In the genomic region with DNA sequence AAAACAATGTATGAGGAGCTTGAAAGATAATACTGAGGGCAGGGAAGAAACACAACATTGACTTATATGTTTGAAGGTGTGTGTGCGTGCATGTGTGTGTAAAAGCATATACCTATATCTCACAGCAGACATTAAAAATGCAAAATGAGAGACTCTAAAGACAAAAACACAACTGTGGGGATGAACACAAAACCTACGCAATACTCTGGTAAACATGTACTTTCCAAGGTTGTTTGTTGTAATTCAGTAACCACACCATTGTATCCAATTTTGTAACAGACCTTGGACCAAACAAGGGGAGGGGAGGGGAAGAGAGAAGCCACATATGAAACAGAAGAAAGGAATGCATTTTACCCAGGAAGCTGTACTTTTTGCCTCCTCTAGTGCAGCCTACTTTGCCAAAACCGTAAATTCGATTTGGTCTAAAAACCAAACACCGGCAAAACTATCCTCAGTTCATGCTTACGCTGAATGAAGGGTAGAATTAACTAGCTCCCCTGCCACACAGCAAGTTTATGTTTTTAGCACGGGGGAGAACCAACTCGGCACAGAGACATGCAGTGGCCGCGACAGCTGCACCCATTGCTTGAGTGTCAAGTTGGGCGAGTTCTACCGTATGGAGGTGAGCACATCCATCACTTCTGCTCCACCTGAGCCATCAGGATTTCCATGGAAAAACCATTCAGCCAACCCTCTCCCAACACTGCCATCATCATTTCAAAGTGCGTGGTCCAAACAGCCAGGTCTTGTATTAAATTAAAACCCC, we compare ENCODE assay signal across 1 cellular context.
TF ChIP-seq lines count a peak whose summit lies in the region.

No MANE protein-coding gene starts in this region.

TF ChIP-seq in HepG2, 621 proteins besides CTCF, POLR2A, EP300 and RAD21 (continued from another document and continues in another):
- TF ChIP-seq, protein P1, sequence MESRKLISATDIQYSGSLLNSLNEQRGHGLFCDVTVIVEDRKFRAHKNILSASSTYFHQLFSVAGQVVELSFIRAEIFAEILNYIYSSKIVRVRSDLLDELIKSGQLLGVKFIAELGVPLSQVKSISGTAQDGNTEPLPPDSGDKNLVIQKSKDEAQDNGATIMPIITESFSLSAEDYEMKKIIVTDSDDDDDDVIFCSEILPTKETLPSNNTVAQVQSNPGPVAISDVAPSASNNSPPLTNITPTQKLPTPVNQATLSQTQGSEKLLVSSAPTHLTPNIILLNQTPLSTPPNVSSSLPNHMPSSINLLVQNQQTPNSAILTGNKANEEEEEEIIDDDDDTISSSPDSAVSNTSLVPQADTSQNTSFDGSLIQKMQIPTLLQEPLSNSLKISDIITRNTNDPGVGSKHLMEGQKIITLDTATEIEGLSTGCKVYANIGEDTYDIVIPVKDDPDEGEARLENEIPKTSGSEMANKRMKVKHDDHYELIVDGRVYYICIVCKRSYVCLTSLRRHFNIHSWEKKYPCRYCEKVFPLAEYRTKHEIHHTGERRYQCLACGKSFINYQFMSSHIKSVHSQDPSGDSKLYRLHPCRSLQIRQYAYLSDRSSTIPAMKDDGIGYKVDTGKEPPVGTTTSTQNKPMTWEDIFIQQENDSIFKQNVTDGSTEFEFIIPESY (CRISPR knock-in tag; IDR thresholded peaks at IDR 0.05): peak; percentile 77
- TF ChIP-seq ESRRA (CRISPR knock-in tag; IDR thresholded peaks at IDR 0.05; ENCODE audit: low read depth) (0 out of 2 replicates have a peak, but pooled peaks have one; percentile 27), ZSCAN22 (CRISPR knock-in tag; IDR thresholded peaks at IDR 0.05) (no peak), GPN1 (CRISPR knock-in tag; IDR thresholded peaks at IDR 0.05; ENCODE audit: borderline replicate concordance) (0 out of 2 replicates have a peak, but pooled peaks have one; percentile 35), SUZ12 (IDR thresholded peaks at IDR 0.05; ENCODE audit: low read depth, low read length) (no peak), ZFX (CRISPR knock-in tag; IDR thresholded peaks at IDR 0.05; ENCODE audit: low read depth) (no peak), ZBTB20 (CRISPR knock-in tag; IDR thresholded peaks at IDR 0.05; ENCODE audit: borderline replicate concordance, low read depth) (peak; percentile 53; the same call in 1 of the 2 replicates), SP4 (CRISPR knock-in tag; IDR thresholded peaks at IDR 0.05) (peak; percentile 1; the same call in 1 of the 2 replicates), FLYWCH1 (CRISPR knock-in tag; IDR thresholded peaks at IDR 0.05) (no peak), FOSL2 (CRISPR knock-in tag; IDR thresholded peaks at IDR 0.05) (peak; percentile 93), ZNF772 (CRISPR knock-in tag; IDR thresholded peaks at IDR 0.05) (0 out of 2 replicates have a peak, but pooled peaks have one; percentile 59), ZNF605 (CRISPR knock-in tag; IDR thresholded peaks at IDR 0.05) (no peak), ZMYM4 (CRISPR knock-in tag; IDR thresholded peaks at IDR 0.05) (peak; percentile 51), NAIF1 (CRISPR knock-in tag; IDR thresholded peaks at IDR 0.05; ENCODE audit: borderline replicate concordance) (0 out of 2 replicates have a peak, but pooled peaks have one; percentile 24), NONO (IDR thresholded peaks at IDR 0.05) (no peak), NONO (CRISPR knock-in tag; conservative IDR thresholded peaks at IDR 0.05) (peak; percentile 68), U2AF2 (IDR thresholded peaks at IDR 0.05; ENCODE audit: low read depth, low read length) (no peak), ZKSCAN1 (IDR thresholded peaks at IDR 0.05; ENCODE audit: low read length) (peak; percentile 47; the same call in 1 of the 2 replicates), MED13 (CRISPR knock-in tag; IDR thresholded peaks at IDR 0.05) (0 out of 2 replicates have a peak, but pooled peaks have one; percentile 16), NCOR1 (IDR thresholded peaks at IDR 0.05; ENCODE audit: borderline replicate concordance, low read length) (peak; percentile 83; the same call in 1 of the 2 replicates), GATAD1 (CRISPR knock-in tag; IDR thresholded peaks at IDR 0.05) (peak; percentile 48), PPARG (CRISPR knock-in tag; conservative IDR thresholded peaks at IDR 0.05) (peak; percentile 31; the same call in 1 of the 2 replicates), PAWR (CRISPR knock-in tag; IDR thresholded peaks at IDR 0.05; ENCODE audit: borderline replicate concordance) (no peak), ZBTB38 (CRISPR knock-in tag; IDR thresholded peaks at IDR 0.05) (peak; percentile 88; the same call in 1 of the 2 replicates), NKX3-1 (CRISPR knock-in tag; IDR thresholded peaks at IDR 0.05) (no peak), CREM (IDR thresholded peaks at IDR 0.05) (peak; percentile 80), CREM (CRISPR knock-in tag; IDR thresholded peaks at IDR 0.05) (no peak), CCDC6 (CRISPR knock-in tag; IDR thresholded peaks at IDR 0.05) (peak; percentile 80; the same call in 1 of the 2 replicates), KLF11 (CRISPR knock-in tag; IDR thresholded peaks at IDR 0.05) (no peak), SRSF9 (IDR thresholded peaks at IDR 0.05; ENCODE audit: borderline replicate concordance, insufficient read depth, low read depth, low read length, poor library complexity, severe bottlenecking) (no peak), MXI1 (IDR thresholded peaks at IDR 0.05; ENCODE audit: borderline replicate concordance, low read depth, low read length) (no peak; the same call in 2 of the 3 replicates), ZNF264 (CRISPR knock-in tag; IDR thresholded peaks at IDR 0.05) (no peak)
- TF ChIP-seq, protein P2, sequence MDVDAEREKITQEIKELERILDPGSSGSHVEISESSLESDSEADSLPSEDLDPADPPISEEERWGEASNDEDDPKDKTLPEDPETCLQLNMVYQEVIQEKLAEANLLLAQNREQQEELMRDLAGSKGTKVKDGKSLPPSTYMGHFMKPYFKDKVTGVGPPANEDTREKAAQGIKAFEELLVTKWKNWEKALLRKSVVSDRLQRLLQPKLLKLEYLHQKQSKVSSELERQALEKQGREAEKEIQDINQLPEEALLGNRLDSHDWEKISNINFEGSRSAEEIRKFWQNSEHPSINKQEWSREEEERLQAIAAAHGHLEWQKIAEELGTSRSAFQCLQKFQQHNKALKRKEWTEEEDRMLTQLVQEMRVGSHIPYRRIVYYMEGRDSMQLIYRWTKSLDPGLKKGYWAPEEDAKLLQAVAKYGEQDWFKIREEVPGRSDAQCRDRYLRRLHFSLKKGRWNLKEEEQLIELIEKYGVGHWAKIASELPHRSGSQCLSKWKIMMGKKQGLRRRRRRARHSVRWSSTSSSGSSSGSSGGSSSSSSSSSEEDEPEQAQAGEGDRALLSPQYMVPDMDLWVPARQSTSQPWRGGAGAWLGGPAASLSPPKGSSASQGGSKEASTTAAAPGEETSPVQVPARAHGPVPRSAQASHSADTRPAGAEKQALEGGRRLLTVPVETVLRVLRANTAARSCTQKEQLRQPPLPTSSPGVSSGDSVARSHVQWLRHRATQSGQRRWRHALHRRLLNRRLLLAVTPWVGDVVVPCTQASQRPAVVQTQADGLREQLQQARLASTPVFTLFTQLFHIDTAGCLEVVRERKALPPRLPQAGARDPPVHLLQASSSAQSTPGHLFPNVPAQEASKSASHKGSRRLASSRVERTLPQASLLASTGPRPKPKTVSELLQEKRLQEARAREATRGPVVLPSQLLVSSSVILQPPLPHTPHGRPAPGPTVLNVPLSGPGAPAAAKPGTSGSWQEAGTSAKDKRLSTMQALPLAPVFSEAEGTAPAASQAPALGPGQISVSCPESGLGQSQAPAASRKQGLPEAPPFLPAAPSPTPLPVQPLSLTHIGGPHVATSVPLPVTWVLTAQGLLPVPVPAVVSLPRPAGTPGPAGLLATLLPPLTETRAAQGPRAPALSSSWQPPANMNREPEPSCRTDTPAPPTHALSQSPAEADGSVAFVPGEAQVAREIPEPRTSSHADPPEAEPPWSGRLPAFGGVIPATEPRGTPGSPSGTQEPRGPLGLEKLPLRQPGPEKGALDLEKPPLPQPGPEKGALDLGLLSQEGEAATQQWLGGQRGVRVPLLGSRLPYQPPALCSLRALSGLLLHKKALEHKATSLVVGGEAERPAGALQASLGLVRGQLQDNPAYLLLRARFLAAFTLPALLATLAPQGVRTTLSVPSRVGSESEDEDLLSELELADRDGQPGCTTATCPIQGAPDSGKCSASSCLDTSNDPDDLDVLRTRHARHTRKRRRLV (CRISPR knock-in tag; IDR thresholded peaks at IDR 0.05): no peak
- TF ChIP-seq, protein P3, sequence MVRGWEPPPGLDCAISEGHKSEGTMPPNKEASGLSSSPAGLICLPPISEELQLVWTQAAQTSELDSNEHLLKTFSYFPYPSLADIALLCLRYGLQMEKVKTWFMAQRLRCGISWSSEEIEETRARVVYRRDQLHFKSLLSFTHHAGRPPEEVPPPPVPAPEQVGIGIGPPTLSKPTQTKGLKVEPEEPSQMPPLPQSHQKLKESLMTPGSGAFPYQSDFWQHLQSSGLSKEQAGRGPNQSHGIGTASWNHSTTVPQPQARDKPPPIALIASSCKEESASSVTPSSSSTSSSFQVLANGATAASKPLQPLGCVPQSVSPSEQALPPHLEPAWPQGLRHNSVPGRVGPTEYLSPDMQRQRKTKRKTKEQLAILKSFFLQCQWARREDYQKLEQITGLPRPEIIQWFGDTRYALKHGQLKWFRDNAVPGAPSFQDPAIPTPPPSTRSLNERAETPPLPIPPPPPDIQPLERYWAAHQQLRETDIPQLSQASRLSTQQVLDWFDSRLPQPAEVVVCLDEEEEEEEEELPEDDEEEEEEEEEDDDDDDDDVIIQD (CRISPR knock-in tag; IDR thresholded peaks at IDR 0.05; ENCODE audit: low read depth): peak; percentile 93
- TF ChIP-seq, protein P4, sequence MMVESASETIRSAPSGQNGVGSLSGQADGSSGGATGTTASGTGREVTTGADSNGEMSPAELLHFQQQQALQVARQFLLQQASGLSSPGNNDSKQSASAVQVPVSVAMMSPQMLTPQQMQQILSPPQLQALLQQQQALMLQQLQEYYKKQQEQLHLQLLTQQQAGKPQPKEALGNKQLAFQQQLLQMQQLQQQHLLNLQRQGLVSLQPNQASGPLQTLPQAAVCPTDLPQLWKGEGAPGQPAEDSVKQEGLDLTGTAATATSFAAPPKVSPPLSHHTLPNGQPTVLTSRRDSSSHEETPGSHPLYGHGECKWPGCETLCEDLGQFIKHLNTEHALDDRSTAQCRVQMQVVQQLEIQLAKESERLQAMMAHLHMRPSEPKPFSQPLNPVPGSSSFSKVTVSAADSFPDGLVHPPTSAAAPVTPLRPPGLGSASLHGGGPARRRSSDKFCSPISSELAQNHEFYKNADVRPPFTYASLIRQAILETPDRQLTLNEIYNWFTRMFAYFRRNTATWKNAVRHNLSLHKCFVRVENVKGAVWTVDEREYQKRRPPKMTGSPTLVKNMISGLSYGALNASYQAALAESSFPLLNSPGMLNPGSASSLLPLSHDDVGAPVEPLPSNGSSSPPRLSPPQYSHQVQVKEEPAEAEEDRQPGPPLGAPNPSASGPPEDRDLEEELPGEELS (CRISPR knock-in tag; IDR thresholded peaks at IDR 0.05): peak; percentile 98
- TF ChIP-seq, protein P5, sequence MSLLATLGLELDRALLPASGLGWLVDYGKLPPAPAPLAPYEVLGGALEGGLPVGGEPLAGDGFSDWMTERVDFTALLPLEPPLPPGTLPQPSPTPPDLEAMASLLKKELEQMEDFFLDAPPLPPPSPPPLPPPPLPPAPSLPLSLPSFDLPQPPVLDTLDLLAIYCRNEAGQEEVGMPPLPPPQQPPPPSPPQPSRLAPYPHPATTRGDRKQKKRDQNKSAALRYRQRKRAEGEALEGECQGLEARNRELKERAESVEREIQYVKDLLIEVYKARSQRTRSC (CRISPR knock-in tag; IDR thresholded peaks at IDR 0.05; ENCODE audit: low read depth): no peak
- TF ChIP-seq, protein P6, sequence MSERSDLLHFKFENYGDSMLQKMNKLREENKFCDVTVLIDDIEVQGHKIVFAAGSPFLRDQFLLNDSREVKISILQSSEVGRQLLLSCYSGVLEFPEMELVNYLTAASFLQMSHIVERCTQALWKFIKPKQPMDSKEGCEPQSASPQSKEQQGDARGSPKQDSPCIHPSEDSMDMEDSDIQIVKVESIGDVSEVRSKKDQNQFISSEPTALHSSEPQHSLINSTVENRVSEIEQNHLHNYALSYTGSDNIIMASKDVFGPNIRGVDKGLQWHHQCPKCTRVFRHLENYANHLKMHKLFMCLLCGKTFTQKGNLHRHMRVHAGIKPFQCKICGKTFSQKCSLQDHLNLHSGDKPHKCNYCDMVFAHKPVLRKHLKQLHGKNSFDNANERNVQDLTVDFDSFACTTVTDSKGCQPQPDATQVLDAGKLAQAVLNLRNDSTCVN (CRISPR knock-in tag; IDR thresholded peaks at IDR 0.05; ENCODE audit: borderline replicate concordance): 0 out of 2 replicates have a peak, but pooled peaks have one; percentile 47
- TF ChIP-seq, protein P7, sequence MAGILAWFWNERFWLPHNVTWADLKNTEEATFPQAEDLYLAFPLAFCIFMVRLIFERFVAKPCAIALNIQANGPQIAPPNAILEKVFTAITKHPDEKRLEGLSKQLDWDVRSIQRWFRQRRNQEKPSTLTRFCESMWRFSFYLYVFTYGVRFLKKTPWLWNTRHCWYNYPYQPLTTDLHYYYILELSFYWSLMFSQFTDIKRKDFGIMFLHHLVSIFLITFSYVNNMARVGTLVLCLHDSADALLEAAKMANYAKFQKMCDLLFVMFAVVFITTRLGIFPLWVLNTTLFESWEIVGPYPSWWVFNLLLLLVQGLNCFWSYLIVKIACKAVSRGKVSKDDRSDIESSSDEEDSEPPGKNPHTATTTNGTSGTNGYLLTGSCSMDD (CRISPR knock-in tag; IDR thresholded peaks at IDR 0.05): no peak
- TF ChIP-seq, protein P8, sequence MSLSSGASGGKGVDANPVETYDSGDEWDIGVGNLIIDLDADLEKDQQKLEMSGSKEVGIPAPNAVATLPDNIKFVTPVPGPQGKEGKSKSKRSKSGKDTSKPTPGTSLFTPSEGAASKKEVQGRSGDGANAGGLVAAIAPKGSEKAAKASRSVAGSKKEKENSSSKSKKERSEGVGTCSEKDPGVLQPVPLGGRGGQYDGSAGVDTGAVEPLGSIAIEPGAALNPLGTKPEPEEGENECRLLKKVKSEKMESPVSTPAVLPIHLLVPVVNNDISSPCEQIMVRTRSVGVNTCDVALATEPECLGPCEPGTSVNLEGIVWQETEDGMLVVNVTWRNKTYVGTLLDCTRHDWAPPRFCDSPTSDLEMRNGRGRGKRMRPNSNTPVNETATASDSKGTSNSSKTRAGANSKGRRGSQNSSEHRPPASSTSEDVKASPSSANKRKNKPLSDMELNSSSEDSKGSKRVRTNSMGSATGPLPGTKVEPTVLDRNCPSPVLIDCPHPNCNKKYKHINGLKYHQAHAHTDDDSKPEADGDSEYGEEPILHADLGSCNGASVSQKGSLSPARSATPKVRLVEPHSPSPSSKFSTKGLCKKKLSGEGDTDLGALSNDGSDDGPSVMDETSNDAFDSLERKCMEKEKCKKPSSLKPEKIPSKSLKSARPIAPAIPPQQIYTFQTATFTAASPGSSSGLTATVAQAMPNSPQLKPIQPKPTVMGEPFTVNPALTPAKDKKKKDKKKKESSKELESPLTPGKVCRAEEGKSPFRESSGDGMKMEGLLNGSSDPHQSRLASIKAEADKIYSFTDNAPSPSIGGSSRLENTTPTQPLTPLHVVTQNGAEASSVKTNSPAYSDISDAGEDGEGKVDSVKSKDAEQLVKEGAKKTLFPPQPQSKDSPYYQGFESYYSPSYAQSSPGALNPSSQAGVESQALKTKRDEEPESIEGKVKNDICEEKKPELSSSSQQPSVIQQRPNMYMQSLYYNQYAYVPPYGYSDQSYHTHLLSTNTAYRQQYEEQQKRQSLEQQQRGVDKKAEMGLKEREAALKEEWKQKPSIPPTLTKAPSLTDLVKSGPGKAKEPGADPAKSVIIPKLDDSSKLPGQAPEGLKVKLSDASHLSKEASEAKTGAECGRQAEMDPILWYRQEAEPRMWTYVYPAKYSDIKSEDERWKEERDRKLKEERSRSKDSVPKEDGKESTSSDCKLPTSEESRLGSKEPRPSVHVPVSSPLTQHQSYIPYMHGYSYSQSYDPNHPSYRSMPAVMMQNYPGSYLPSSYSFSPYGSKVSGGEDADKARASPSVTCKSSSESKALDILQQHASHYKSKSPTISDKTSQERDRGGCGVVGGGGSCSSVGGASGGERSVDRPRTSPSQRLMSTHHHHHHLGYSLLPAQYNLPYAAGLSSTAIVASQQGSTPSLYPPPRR (CRISPR knock-in tag; IDR thresholded peaks at IDR 0.05; ENCODE audit: borderline replicate concordance): peak; percentile 74; the same call in 1 of the 2 replicates
